Comparison of ENCODE assay signal across 31 cellular contexts in the genomic region with DNA sequence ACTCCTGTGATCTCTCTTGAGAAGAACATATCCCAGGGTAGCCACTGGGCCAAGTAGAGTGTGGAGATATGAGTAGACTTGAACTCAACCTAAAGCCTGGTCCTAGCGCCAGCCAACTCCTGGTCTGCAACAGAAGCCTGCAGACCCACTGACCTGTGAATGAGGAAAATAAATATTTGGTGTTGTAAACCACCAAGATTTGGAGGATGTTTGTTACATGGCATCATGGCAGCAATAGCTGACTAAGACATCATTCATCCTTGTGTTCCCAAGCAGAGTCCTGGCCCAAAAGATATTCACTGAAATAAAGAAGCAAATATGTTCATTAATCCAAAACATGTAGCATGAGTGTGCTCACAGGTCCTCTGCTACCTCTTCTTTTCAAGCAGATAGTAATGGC. TPM values are rescaled to one million over a fixed set of nuclear protein-coding genes. Genes with fewer than 3 reads are reported as not detected.
"Had no signal": no experiment of that assay in that cellular context is flagged by ENCODE, and none has a peak within 500 bp of the region (broad histone marks: within the 10 kb centered on the region; RNA-seq: fewer than 3 reads in every experiment).

No MANE protein-coding gene starts in this region.

- H3K36me3 ChIP-seq: brain microvascular endothelial cell, gastrocnemius medialis, heart right ventricle had no signal

- H3K4me3 Mint-ChIP-seq: activated CD4-positive, alpha-beta memory T cell treated with anti-CD3 and anti-CD28 coated beads, Interleukin-2, amount 10 ng/mL, durations not matched to agents 7 days and 5 days; activated CD4-positive, alpha-beta T cell treated with anti-CD3 and anti-CD28 coated beads, Interleukin-2, amount 10 ng/mL, durations not matched to agents 7 days and 5 days; activated naive CD8-positive, alpha-beta T cell; activated T-cell treated with anti-CD3 and anti-CD28 coated beads, Interleukin-2, amount 50 U/mL, for 4 hours; activated T-helper 17 cell treated with anti-CD3 and anti-CD28 coated beads, Interleukin-2, amount 50 U/mL, for 72 hours; central memory CD8-positive, alpha-beta T cell; dendritic cell treated with granulocyte-macrophage colony-stimulating factor and Interleukin-4, amounts not matched to agents 40 ng/mL and 50 ng/mL, for 4 days; endodermal cell; WTC11 had no signal

- H3K4me1 ChIP-seq: gastrocnemius medialis, heart right ventricle had no signal

- FAIRE-seq: astrocyte, bronchial epithelial cell had no signal

- H3K27me3 ChIP-seq: brain microvascular endothelial cell, dorsolateral prefrontal cortex, foreskin keratinocyte, gastrocnemius medialis, heart right ventricle had no signal

- H3K36me3 Mint-ChIP-seq: WTC11 had no signal

- H3K9me3 ChIP-seq: gastrocnemius medialis had no signal

- H3K27ac ChIP-seq: brain microvascular endothelial cell, coronary artery, dorsolateral prefrontal cortex, foreskin keratinocyte, gastrocnemius medialis, heart right ventricle had no signal

- ATAC-seq: activated T-cell treated with anti-CD3 and anti-CD28 coated beads, Interleukin-2, amount 50 U/mL, for 4 hours; activated T-helper 17 cell treated with anti-CD3 and anti-CD28 coated beads, Interleukin-2, amount 50 U/mL, for 72 hours; foreskin keratinocyte; gastrocnemius medialis; heart right ventricle; WTC11 had no signal

- DNase-seq: activated CD4-positive, alpha-beta memory T cell treated with anti-CD3 and anti-CD28 coated beads, Interleukin-2, amount 10 ng/mL, durations not matched to agents 7 days and 5 days; activated CD4-positive, alpha-beta T cell treated with anti-CD3 and anti-CD28 coated beads for 1 hour; activated CD4-positive, alpha-beta T cell treated with anti-CD3 and anti-CD28 coated beads for 4 hours; activated CD4-positive, alpha-beta T cell treated with anti-CD3 and anti-CD28 coated beads, Interleukin-2, amount 10 ng/mL, durations not matched to agents 7 days and 5 days; activated CD4-positive, alpha-beta T cell treated with anti-CD3 and anti-CD28 coated beads, Interleukin-2, amount 50 U/mL, for 4 hours; activated CD8-positive, alpha-beta memory T cell treated with anti-CD3 and anti-CD28 coated beads for 24 hours; activated effector memory CD4-positive, alpha-beta T cell treated with Interleukin-2 at 50 U/mL for 16 hours; activated gamma-delta T cell treated with Interleukin-2 at 50 U/mL for 16 hours; activated naive CD4-positive, alpha-beta T cell treated with anti-CD3 and anti-CD28 coated beads, Interleukin-2, amount 50 U/mL, for 16 hours; activated naive CD4-positive, alpha-beta T cell treated with Interleukin-2 at 50 U/mL for 16 hours; activated T-cell treated with anti-CD3 and anti-CD28 coated beads, Interleukin-2, amount 50 U/mL, for 4 hours; amniotic stem cell; anterior cingulate cortex; brain microvascular endothelial cell; dorsolateral prefrontal cortex; effector memory CD4-positive, alpha-beta T cell; endodermal cell; foreskin keratinocyte; gastrocnemius medialis; glutamatergic neuron; heart right ventricle; T-helper 2 cell had no signal

- H3K4me3 ChIP-seq: coronary artery, dorsolateral prefrontal cortex, gastrocnemius medialis, heart right ventricle had no signal

- H3K27ac Mint-ChIP-seq: activated CD4-positive, alpha-beta memory T cell treated with anti-CD3 and anti-CD28 coated beads, Interleukin-2, amount 10 ng/mL, durations not matched to agents 7 days and 5 days; activated CD4-positive, alpha-beta T cell treated with anti-CD3 and anti-CD28 coated beads, Interleukin-2, amount 10 ng/mL, durations not matched to agents 7 days and 5 days; activated naive CD8-positive, alpha-beta T cell; activated T-helper 17 cell treated with anti-CD3 and anti-CD28 coated beads, Interleukin-2, amount 50 U/mL, for 72 hours; dendritic cell treated with granulocyte-macrophage colony-stimulating factor and Interleukin-4, amounts not matched to agents 40 ng/mL and 50 ng/mL, for 4 days; endodermal cell; WTC11 had no signal

- H3K27me3 Mint-ChIP-seq: activated naive CD8-positive, alpha-beta T cell; dendritic cell treated with granulocyte-macrophage colony-stimulating factor and Interleukin-4, amounts not matched to agents 40 ng/mL and 50 ng/mL, for 4 days had no signal

- H3K4me1 Mint-ChIP-seq: central memory CD8-positive, alpha-beta T cell; endodermal cell; WTC11 had no signal

RNA-seq across cellular contexts. Expression of a gene that starts 26.0 kb away (rescaled TPM):
- total RNA-seq: T-helper 1 cell treated with Interleukin-12 subunit alpha and Interleukin-12 subunit beta and Interleukin-4 antibody, amounts not matched to agents 30 ng/mL and 1 ng/mL, for 36 hours had no signal
